13 cellular contexts compared by ENCODE assay signal in the genomic region with DNA sequence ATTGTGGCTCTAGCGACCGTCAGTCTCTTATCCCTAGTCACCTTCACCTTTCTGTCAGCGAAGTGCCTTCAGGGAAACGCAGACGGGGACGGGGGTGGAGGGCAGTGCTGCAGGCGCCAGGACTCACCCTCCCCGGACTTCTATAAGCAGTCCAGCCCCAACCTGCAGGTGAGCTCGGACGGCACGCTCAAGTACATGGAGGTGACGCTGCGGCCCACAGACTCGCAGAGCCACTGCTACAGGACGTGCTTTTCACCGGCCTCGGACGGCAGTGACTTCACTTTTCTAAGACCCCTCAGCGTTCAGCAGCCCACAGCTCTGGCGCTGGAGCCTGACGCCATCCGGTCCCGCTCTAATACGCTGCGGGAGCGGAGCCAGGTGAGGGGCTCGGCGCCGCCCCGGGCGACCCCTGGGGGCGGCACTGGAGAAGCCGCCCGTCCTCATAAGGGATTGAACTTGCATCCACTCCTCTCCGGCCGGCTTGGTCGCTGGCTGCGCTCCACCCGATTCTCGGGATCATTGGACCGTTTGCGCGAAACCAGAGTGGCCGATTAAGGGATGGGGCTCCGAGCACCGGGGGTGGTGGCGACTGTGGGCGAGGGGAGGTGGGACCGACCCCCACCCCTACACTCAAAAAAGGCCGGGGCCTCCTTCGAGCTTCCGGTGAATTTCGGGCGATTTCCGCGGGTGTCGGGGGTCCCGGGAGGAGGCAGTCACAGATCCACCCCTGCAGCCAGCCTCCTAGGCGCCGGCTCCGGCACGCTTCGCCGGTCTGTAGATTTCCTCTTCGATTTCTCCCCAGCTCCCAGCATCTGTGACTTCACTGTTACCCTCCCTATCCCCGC. TPM values are rescaled to one million over a fixed set of nuclear protein-coding genes. Genes with fewer than 3 reads are reported as not detected.
DNase-seq lines count a peak whose midpoint lies in the region; ATAC-seq and TF ChIP-seq lines count a peak whose summit lies in the region.
"Had no signal": no experiment of that assay in that cellular context is flagged by ENCODE, and none has a peak within 500 bp of the region (broad histone marks: within the 10 kb centered on the region; RNA-seq: fewer than 3 reads in every experiment).

No MANE protein-coding gene starts in this region.

- no peak for DNase-seq in glomerular visceral epithelial cell (ENCODE audit: extremely low spot score)
- DNase-seq in MCF 10A (ENCODE audit: unreplicated experiment) = no peak
- DNase-seq in NCI-H1092 treated with DMSO at 0.1 percent for 48 hours (lab: John Stamatoyannopoulos, UW) = no peak
- DNase-seq in mesenteric fat pad (ENCODE audit: low spot score) = no peak
- DNase-seq: left cardiac atrium, NCI-H2107 had no signal

- H3K27me3 ChIP-seq in BLaER1 = no peaks in the 10 kb centered on the region
- H3K27me3 ChIP-seq in HUES48 (ENCODE audit: control insufficient read depth, insufficient read depth, low read length) = peaks cover 94% of the 10 kb centered on the region
- H3K27me3 ChIP-seq in iPS-15b (ENCODE audit: control insufficient read depth, insufficient read depth, low read length) = peaks cover 57% of the 10 kb centered on the region

- no peak for TF ChIP-seq CTCF in MCF 10A (IDR thresholded peaks at IDR 0.05; ENCODE audit: unreplicated experiment)

- BruUV-seq in MCF 10A (replicated peaks; lab: Mats Ljungman, UMichigan) = no TSS peak

- H3K36me3 ChIP-seq in BLaER1 = peaks cover 30% of the 10 kb centered on the region
- no peaks in the 10 kb centered on the region for H3K36me3 ChIP-seq in HUES48 (ENCODE audit: control insufficient read depth, insufficient read depth, low read length)
- H3K36me3 ChIP-seq in iPS-15b (ENCODE audit: control insufficient read depth, insufficient read depth, low read length) = no peaks in the 10 kb centered on the region

- no peaks in the 10 kb centered on the region for H3K27me3 Mint-ChIP-seq in MCF 10A (ENCODE audit: insufficient read depth, unreplicated experiment)

- H3K9me3 ChIP-seq in BLaER1 (0 out of 2 replicates have a peak, but pooled peaks cover 4% of the 10 kb centered on the region), HUES48 (ENCODE audit: control insufficient read depth, insufficient read depth, low read length) (no peaks in the 10 kb centered on the region), iPS-15b (ENCODE audit: control insufficient read depth, insufficient read depth, low read length) (no peaks in the 10 kb centered on the region)

- H3K9me3 Mint-ChIP-seq in MCF 10A (ENCODE audit: unreplicated experiment) = no peaks in the 10 kb centered on the region

- no peaks in the 10 kb centered on the region for H4K20me1 ChIP-seq in BLaER1

- POLR2A ChIA-PET in MCF 10A (lab: Yijun Ruan, JAX) = no interaction called here

- H3K4me3 Mint-ChIP-seq in MCF 10A (ENCODE audit: unreplicated experiment) = no peak overlapping the region

- CTCF ChIA-PET in MCF 10A (lab: Yijun Ruan, JAX) = interaction anchor here (1.6 to 1.7 kb wide), 2 partner anchors 16 to 21 kb away, joined by 4 to 6 read pairs; partner anchors contain the start of gene PCDHGC3

- H3K4me1 ChIP-seq in BLaER1 (peaks cover 100% of the 10 kb centered on the region), HUES48 (ENCODE audit: control insufficient read depth, insufficient read depth, low read length) (peaks cover 32% of the 10 kb centered on the region), iPS-15b (ENCODE audit: control insufficient read depth, insufficient read depth, low read length) (peaks cover 23% of the 10 kb centered on the region)

- H3K9ac ChIP-seq in BLaER1 (peak overlapping the region; percentile 88), HUES48 (ENCODE audit: low read depth, low read length) (no peak overlapping the region), iPS-15b (ENCODE audit: low read depth, low read length) (no peak overlapping the region)

- H3K4me3 ChIP-seq in BLaER1 = peak overlapping the region; percentile 68
- H3K4me3 ChIP-seq in HUES48 (ENCODE audit: low read depth, low read length) = peak overlapping the region; percentile 59
- H3K4me3 ChIP-seq in iPS-15b (ENCODE audit: low read depth, low read length) = peak overlapping the region; percentile 45

- H3K27ac ChIP-seq in BLaER1 = peak overlapping the region; percentile 96
- no peak overlapping the region for H3K27ac ChIP-seq in HUES48 (ENCODE audit: low read depth, low read length)
- H3K27ac ChIP-seq: epithelial cell of prostate had no signal

- intact Hi-C loops in MCF 10A (cut with micrococcal nuclease) = no loop called here

- no peak overlapping the region for H3K27ac Mint-ChIP-seq in MCF 10A (ENCODE audit: low read depth, unreplicated experiment)
- H3K27ac Mint-ChIP-seq: CD4-positive, CD25-positive, alpha-beta regulatory T cell had no signal

- peaks cover 11% of the 10 kb centered on the region for H3K36me3 Mint-ChIP-seq in MCF 10A (ENCODE audit: insufficient read depth, unreplicated experiment)
- H3K36me3 Mint-ChIP-seq: CD4-positive, CD25-positive, alpha-beta regulatory T cell had no signal

- H3K4me1 Mint-ChIP-seq in MCF 10A (ENCODE audit: insufficient read depth, unreplicated experiment) = peaks cover 9% of the 10 kb centered on the region

- H3K4me2 ChIP-seq in BLaER1 = peak overlapping the region; percentile 96

- ATAC-seq in GM19395 (IDR thresholded peaks at IDR 0.05; ENCODE audit: unreplicated experiment) = peak; percentile 26

RNA-seq across cellular contexts. Expression of gene PCDHGC5, which starts 2.7 kb away (rescaled TPM):
- total RNA-seq in MCF 10A (2022) (0.61 and 0.69 TPM in 2 replicates), mesenteric fat pad (1.1 TPM)
- total RNA-seq: CD4-positive, CD25-positive, alpha-beta regulatory T cell had no signal

RNA-seq across cellular contexts. Expression of gene PCDHGC4, which starts 6.7 kb away (rescaled TPM):
- 0.40 and 1.7 TPM in 2 replicates for total RNA-seq in MCF 10A (2022)
- total RNA-seq in mesenteric fat pad = 1.7 TPM
- total RNA-seq: CD4-positive, CD25-positive, alpha-beta regulatory T cell; SK-MEL-5 had no signal

RNA-seq across cellular contexts. Expression of gene PCDHGC3, which starts 15.8 kb away (rescaled TPM):
- total RNA-seq in MCF 10A (2022) (17.3 and 31.7 TPM in 2 replicates), mesenteric fat pad (46.8 TPM)
